8 cellular contexts compared by ENCODE assay signal in genomic region chr18:31741096-31741735, GRCh38. TPM values are rescaled to one million over a fixed set of nuclear protein-coding genes. Genes with fewer than 3 reads are reported as not detected.
DNase-seq lines count a peak whose midpoint lies in the region; ATAC-seq, FAIRE-seq and TF ChIP-seq lines count a peak whose summit lies in the region.

No MANE protein-coding gene starts in this region.

- FAIRE-seq in GM12891 (lab: Jason Lieb, UNC): peak; percentile 56

- no peak overlapping the region for H3K4me3 ChIP-seq in AG09309 (ENCODE audit: control insufficient read depth, low read depth, low read length)

- TF ChIP-seq CTCF in AG09309 (IDR thresholded peaks at IDR 0.05; ENCODE audit: control insufficient read depth, insufficient read depth, low read depth, low read length, missing control alignments): peak; percentile 72

- ATAC-seq in HG02973 (IDR thresholded peaks at IDR 0.05; ENCODE audit: unreplicated experiment): no peak

- no peak for DNase-seq in AG09309 (ENCODE audit: low read depth)
- DNase-seq in GM12891 (ENCODE audit: insufficient read length, low spot score): no peak
- peak; percentile 67 for DNase-seq in NCI-H748 (lab: John Stamatoyannopoulos, UW; ENCODE audit: unreplicated experiment)
- DNase-seq in activated CD8-positive, alpha-beta memory T cell treated with anti-CD3 and anti-CD28 coated beads, Interleukin-2, amount 50 U/mL, for 4 hours: peak; percentile 58
- peak; percentile 28 for DNase-seq in globus pallidus (ENCODE audit: low spot score)
- DNase-seq in stimulated activated CD4-positive, alpha-beta T cell treated with anti-CD3 and anti-CD28 coated beads, Interleukin-12 subunit alpha, Interleukin-12 subunit beta, amount 100 ng/mL, for 24 hours (ENCODE audit: low read depth in 2 of 2): peak; percentile 26 to 35
- no peak for DNase-seq in T1000 (lab: John Stamatoyannopoulos, UW)

- no peak for TF ChIP-seq POLR2A in GM12891 (IDR thresholded peaks at IDR 0.05; ENCODE audit: low read depth, low read length)

TF ChIP-seq in GM12891, 5 proteins besides CTCF, POLR2A, EP300 and RAD21:
- TF ChIP-seq POU2F2 (IDR thresholded peaks at IDR 0.05; ENCODE audit: low read depth, low read length) (no peak), TAF1 (IDR thresholded peaks at IDR 0.05; ENCODE audit: low read depth, low read length) (no peak), PAX5 (IDR thresholded peaks at IDR 0.05; ENCODE audit: insufficient read depth, low read length, severe bottlenecking) (no peak), POLR2AphosphoS5 (IDR thresholded peaks at IDR 0.05; ENCODE audit: low read depth, low read length) (no peak), SPI1 (IDR thresholded peaks at IDR 0.05; ENCODE audit: low read depth, low read length) (no peak)

RNA-seq across cellular contexts. Expression of gene SLC25A52, which starts 19.5 kb away (rescaled TPM):
- not detected for polyA plus RNA-seq in GM12891 (2012; ENCODE audit: low read depth, missing spikeins)

RNA-seq across cellular contexts. Expression of gene B4GALT6, which starts 56.8 kb away (rescaled TPM):
- 14.9 TPM for polyA plus RNA-seq in GM12891 (2012; ENCODE audit: low read depth, missing spikeins)

Comparison
In these comparisons a context has a peak if more than half of its experiments do, and no peak if none do; other contexts are left out.
1. DNase-seq: peak in NCI-H748 (single experiment), activated CD8-positive, alpha-beta memory T cell treated with anti-CD3 and anti-CD28 coated beads, Interleukin-2, amount 50 U/mL, for 4 hours (single experiment), globus pallidus (single experiment) and stimulated activated CD4-positive, alpha-beta T cell treated with anti-CD3 and anti-CD28 coated beads, Interleukin-12 subunit alpha, Interleukin-12 subunit beta, amount 100 ng/mL, for 24 hours (2 of 2); none in AG09309 (single experiment), GM12891 (single experiment) and T1000 (single experiment).